Comparison of ENCODE assay signal across 1 cellular context in the genomic region with DNA sequence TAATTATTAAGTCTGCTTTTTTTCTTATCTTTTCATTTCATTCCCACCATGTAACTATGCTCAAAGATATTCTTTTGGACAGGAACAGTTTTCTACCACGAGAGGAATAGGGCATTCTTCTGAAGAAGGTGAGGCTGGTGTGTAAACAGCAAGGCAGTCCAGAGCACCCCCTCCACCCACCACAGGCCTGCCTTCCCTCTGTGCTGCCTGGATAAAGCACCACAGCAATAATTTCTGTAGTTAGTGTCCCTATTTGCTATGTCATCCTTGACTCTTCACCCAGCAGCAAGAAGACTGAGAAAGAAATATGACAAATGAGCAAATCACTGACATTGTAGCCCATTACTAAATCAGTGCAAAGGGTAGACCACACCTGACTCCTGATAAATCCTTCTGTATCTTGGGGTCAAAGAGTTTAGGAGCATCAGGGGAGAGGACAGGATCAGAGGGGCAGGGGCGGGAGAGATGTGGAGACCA.
TF ChIP-seq lines count a peak whose summit lies in the region.

No MANE protein-coding gene starts in this region.

TF ChIP-seq in SK-N-SH treated with all-trans-retinoic acid at 6 μM for 48 hours, 23 proteins besides CTCF, POLR2A, EP300 and RAD21 (continued from another document):
- TF ChIP-seq PATZ1 (CRISPR knock-in tag; IDR thresholded peaks at IDR 0.05; ENCODE audit: borderline replicate concordance) (no peak), OSR1 (CRISPR knock-in tag; IDR thresholded peaks at IDR 0.05) (no peak), ZNF565 (CRISPR knock-in tag; conservative IDR thresholded peaks at IDR 0.05; ENCODE audit: low read depth) (no peak), ARNTL (CRISPR knock-in tag; IDR thresholded peaks at IDR 0.05; ENCODE audit: borderline replicate concordance, low read depth) (no peak), ZNF8 (CRISPR knock-in tag; IDR thresholded peaks at IDR 0.05) (no peak), ISL1 (CRISPR knock-in tag; IDR thresholded peaks at IDR 0.05) (no peak), POU6F1 (CRISPR knock-in tag; IDR thresholded peaks at IDR 0.05; ENCODE audit: borderline replicate concordance, low read depth) (no peak), ZNF70 (CRISPR knock-in tag; IDR thresholded peaks at IDR 0.05) (no peak), CSDC2 (CRISPR knock-in tag; IDR thresholded peaks at IDR 0.05) (no peak), ZFP30 (CRISPR knock-in tag; IDR thresholded peaks at IDR 0.05) (no peak), BACH2 (CRISPR knock-in tag; IDR thresholded peaks at IDR 0.05; ENCODE audit: borderline replicate concordance) (no peak)
- TF ChIP-seq, protein P1, sequence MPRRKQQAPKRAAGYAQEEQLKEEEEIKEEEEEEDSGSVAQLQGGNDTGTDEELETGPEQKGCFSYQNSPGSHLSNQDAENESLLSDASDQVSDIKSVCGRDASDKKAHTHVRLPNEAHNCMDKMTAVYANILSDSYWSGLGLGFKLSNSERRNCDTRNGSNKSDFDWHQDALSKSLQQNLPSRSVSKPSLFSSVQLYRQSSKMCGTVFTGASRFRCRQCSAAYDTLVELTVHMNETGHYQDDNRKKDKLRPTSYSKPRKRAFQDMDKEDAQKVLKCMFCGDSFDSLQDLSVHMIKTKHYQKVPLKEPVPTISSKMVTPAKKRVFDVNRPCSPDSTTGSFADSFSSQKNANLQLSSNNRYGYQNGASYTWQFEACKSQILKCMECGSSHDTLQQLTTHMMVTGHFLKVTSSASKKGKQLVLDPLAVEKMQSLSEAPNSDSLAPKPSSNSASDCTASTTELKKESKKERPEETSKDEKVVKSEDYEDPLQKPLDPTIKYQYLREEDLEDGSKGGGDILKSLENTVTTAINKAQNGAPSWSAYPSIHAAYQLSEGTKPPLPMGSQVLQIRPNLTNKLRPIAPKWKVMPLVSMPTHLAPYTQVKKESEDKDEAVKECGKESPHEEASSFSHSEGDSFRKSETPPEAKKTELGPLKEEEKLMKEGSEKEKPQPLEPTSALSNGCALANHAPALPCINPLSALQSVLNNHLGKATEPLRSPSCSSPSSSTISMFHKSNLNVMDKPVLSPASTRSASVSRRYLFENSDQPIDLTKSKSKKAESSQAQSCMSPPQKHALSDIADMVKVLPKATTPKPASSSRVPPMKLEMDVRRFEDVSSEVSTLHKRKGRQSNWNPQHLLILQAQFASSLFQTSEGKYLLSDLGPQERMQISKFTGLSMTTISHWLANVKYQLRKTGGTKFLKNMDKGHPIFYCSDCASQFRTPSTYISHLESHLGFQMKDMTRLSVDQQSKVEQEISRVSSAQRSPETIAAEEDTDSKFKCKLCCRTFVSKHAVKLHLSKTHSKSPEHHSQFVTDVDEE (CRISPR knock-in tag; IDR thresholded peaks at IDR 0.05) = no peak
- TF ChIP-seq, protein P2, sequence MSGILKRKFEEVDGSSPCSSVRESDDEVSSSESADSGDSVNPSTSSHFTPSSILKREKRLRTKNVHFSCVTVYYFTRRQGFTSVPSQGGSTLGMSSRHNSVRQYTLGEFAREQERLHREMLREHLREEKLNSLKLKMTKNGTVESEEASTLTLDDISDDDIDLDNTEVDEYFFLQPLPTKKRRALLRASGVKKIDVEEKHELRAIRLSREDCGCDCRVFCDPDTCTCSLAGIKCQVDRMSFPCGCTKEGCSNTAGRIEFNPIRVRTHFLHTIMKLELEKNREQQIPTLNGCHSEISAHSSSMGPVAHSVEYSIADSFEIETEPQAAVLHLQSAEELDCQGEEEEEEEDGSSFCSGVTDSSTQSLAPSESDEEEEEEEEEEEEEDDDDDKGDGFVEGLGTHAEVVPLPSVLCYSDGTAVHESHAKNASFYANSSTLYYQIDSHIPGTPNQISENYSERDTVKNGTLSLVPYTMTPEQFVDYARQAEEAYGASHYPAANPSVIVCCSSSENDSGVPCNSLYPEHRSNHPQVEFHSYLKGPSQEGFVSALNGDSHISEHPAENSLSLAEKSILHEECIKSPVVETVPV (CRISPR knock-in tag; IDR thresholded peaks at IDR 0.05) = no peak
